8 cellular contexts compared by ENCODE assay signal in the genomic region with DNA sequence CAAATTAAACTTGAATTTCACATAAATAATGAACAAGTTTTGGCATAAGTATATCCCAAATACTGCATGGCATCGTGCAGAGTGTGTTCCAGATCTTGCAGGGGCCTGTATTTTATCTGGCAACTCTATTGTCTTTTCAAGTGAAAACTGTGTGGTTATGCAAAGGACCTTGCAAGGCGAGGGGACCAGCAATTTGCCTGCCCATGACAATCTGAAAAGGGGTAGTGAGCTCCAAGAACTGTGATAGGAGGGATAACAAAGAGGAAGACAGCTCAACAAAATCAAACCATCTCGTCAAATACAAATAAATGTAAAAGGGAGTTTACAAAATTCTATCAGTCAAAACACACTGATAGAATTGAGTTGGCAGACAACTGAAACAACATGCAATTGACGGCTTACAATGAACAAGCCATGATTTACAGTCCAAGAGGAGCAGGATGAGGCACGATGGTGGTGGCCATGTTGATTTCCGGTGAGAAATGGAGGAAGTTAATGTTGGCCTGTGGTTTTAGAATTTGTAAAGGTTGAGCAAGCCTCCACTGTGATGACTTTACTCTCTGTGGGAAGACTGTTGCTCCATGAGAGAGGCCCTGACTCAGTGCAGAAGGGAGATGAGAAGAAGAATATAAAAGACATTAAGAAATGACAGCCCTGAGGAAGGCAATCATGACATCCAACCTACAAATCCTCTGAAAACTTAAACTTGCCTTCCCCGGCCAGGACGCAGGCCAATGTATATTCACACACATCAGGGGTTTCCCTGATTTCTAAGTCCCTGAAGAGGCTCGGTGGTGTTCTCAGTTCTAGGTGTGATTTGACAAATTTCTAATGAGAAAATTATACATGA.
DNase-seq lines count a peak whose midpoint lies in the region; ATAC-seq and TF ChIP-seq lines count a peak whose summit lies in the region.

No MANE protein-coding gene starts in this region.

- ATAC-seq in DND-41 (ENCODE audit: insufficient read depth, low read depth) = peak; percentile 84
- peak; percentile 74 for ATAC-seq in GM19455 (IDR thresholded peaks at IDR 0.05; ENCODE audit: unreplicated experiment)
- ATAC-seq in HG03442 (IDR thresholded peaks at IDR 0.05; ENCODE audit: unreplicated experiment) = peak; percentile 70
- peak; percentile 90 for ATAC-seq in activated B cell treated with CpG ODN at 0.5 μM for 24 hours (ENCODE audit: low read depth)
- ATAC-seq in stimulated activated effector memory CD8-positive, alpha-beta T cell treated with anti-CD3 and anti-CD28 coated beads, Interleukin-12 subunit alpha, Interleukin-12 subunit beta, amount 100 ng/mL, for 72 hours = peak; percentile 95

- H4K20me1 ChIP-seq in DND-41 (ENCODE audit: insufficient read depth, low read length) = no peaks in the 10 kb centered on the region

- H3K9me3 ChIP-seq in DND-41 (ENCODE audit: insufficient read depth, low read length, severe bottlenecking) = no peaks in the 10 kb centered on the region

- H3K27ac ChIP-seq in DND-41 (ENCODE audit: low read length) = peak overlapping the region; percentile 56; the same call in 1 of the 2 replicates
- no peak overlapping the region for H3K27ac ChIP-seq in caudate nucleus (ENCODE audit: low read depth, low read length)

- H2AFZ ChIP-seq in DND-41 (ENCODE audit: low read depth, low read length) = peak overlapping the region; percentile 53; the same call in 1 of the 2 replicates

- H3K4me3 Mint-ChIP-seq in activated B cell treated with CpG ODN at 0.5 μM for 24 hours = peak overlapping the region; percentile 46
- peak overlapping the region; percentile 44 for H3K4me3 Mint-ChIP-seq in stimulated activated effector memory CD8-positive, alpha-beta T cell treated with anti-CD3 and anti-CD28 coated beads, Interleukin-12 subunit alpha, Interleukin-12 subunit beta, amount 100 ng/mL, for 72 hours

- CTCF ChIA-PET in activated B cell treated with CpG ODN at 0.5 μM for 24 hours (lab: Charles Lee) = no interaction called here

- H3K4me3 ChIP-seq in DND-41 (ENCODE audit: low read depth in 1 of 2, low read length in 2 of 2) (no peak overlapping the region), fibroblast of the aortic adventitia (ENCODE audit: low read depth, low read length) (no peak overlapping the region)

- intact Hi-C loops in activated B cell treated with CpG ODN at 0.5 μM for 24 hours (cut with micrococcal nuclease) = loop anchor here (1.0 to 10.0 kb wide), 2 partner anchors 20 to 85 kb away; no protein-coding TSS in a partner anchor

- no peak for TF ChIP-seq CTCF in DND-41 (IDR thresholded peaks at IDR 0.05; ENCODE audit: borderline replicate concordance, extremely low read depth, low read length, poor library complexity, severe bottlenecking)
- no peak for TF ChIP-seq CTCF in activated B cell treated with CpG ODN at 0.5 μM for 24 hours (IDR thresholded peaks at IDR 0.05)
- no peak for TF ChIP-seq CTCF in fibroblast of the aortic adventitia (IDR thresholded peaks at IDR 0.05; ENCODE audit: insufficient read depth, low read length)

- H3K27me3 Mint-ChIP-seq in activated B cell treated with CpG ODN at 0.5 μM for 24 hours = no peaks in the 10 kb centered on the region

- no peaks in the 10 kb centered on the region for H3K27me3 ChIP-seq in DND-41 (ENCODE audit: insufficient read depth, low read length, poor library complexity)

- H3K27ac Mint-ChIP-seq in activated B cell treated with CpG ODN at 0.5 μM for 24 hours = peak overlapping the region; percentile 82
- H3K27ac Mint-ChIP-seq in stimulated activated effector memory CD8-positive, alpha-beta T cell treated with anti-CD3 and anti-CD28 coated beads, Interleukin-12 subunit alpha, Interleukin-12 subunit beta, amount 100 ng/mL, for 72 hours = peak overlapping the region; percentile 40

- POLR2A ChIA-PET in activated B cell treated with CpG ODN at 0.5 μM for 24 hours (lab: Charles Lee) = interaction anchor here (0.7 kb wide), 1 partner anchor 811 kb away, joined by 3 read pairs; no protein-coding TSS in a partner anchor

- DNase-seq in DND-41 = peak; percentile 44
- DNase-seq in activated B cell treated with CpG ODN at 0.5 μM for 24 hours = no peak
- DNase-seq in fibroblast of the aortic adventitia (ENCODE audit: low read depth) = peak; percentile 88
- DNase-seq in stimulated activated effector memory CD8-positive, alpha-beta T cell treated with anti-CD3 and anti-CD28 coated beads, Interleukin-12 subunit alpha, Interleukin-12 subunit beta, amount 100 ng/mL, for 72 hours (ENCODE audit: low spot score in 2 of 2) = peak; percentile 36 to 83
- DNase-seq in erythroblast (lab: John Stamatoyannopoulos, UW) = no peak
- DNase-seq in caudate nucleus (lab: John Stamatoyannopoulos, UW) = no peak

- H3K79me2 ChIP-seq in DND-41 (ENCODE audit: insufficient read depth, low read length) = no peaks in the 10 kb centered on the region

- H3K9ac ChIP-seq in DND-41 (ENCODE audit: low read depth, low read length) = no peak overlapping the region

- no peak for TF ChIP-seq POLR2A in erythroblast (IDR thresholded peaks at IDR 0.05; ENCODE audit: low read length)

- no peak overlapping the region for H3K4me2 ChIP-seq in DND-41 (ENCODE audit: insufficient read depth, low read length)

- H3K36me3 ChIP-seq in DND-41 (ENCODE audit: insufficient read depth, low read length) = no peaks in the 10 kb centered on the region

- H3K9me3 Mint-ChIP-seq in activated B cell treated with CpG ODN at 0.5 μM for 24 hours = no peaks in the 10 kb centered on the region
- H3K9me3 Mint-ChIP-seq in stimulated activated effector memory CD8-positive, alpha-beta T cell treated with anti-CD3 and anti-CD28 coated beads, Interleukin-12 subunit alpha, Interleukin-12 subunit beta, amount 100 ng/mL, for 72 hours = no peaks in the 10 kb centered on the region

- peaks cover 46% of the 10 kb centered on the region for H3K4me1 Mint-ChIP-seq in activated B cell treated with CpG ODN at 0.5 μM for 24 hours
- peaks cover 66% of the 10 kb centered on the region for H3K4me1 Mint-ChIP-seq in stimulated activated effector memory CD8-positive, alpha-beta T cell treated with anti-CD3 and anti-CD28 coated beads, Interleukin-12 subunit alpha, Interleukin-12 subunit beta, amount 100 ng/mL, for 72 hours

- peaks cover 27% of the 10 kb centered on the region for H3K4me1 ChIP-seq in DND-41 (ENCODE audit: insufficient read depth, low read length)

- peaks cover 7% of the 10 kb centered on the region for H3K36me3 Mint-ChIP-seq in activated B cell treated with CpG ODN at 0.5 μM for 24 hours (ENCODE audit: low read depth)
- peaks cover 49% of the 10 kb centered on the region for H3K36me3 Mint-ChIP-seq in stimulated activated effector memory CD8-positive, alpha-beta T cell treated with anti-CD3 and anti-CD28 coated beads, Interleukin-12 subunit alpha, Interleukin-12 subunit beta, amount 100 ng/mL, for 72 hours

Comparison
In these comparisons a context has a peak if more than half of its experiments do, and no peak if none do; other contexts are left out.
1. DNase-seq: peak in DND-41 (single experiment), fibroblast of the aortic adventitia (single experiment) and stimulated activated effector memory CD8-positive, alpha-beta T cell treated with anti-CD3 and anti-CD28 coated beads, Interleukin-12 subunit alpha, Interleukin-12 subunit beta, amount 100 ng/mL, for 72 hours (2 of 2); none in activated B cell treated with CpG ODN at 0.5 μM for 24 hours (single experiment), erythroblast (0 of 2) and caudate nucleus (0 of 61).
2. Peak in every context shown above with its lines, with median percentiles within 50 percentile points of each other: ATAC-seq.